ENCODE assay signal across 14 cellular contexts in genomic region chr7:50310361-50310760, GRCh38. TPM values are rescaled to one million over a fixed set of nuclear protein-coding genes. Genes with fewer than 3 reads are reported as not detected.
A peak's percentile ranks its signal among the peaks of the same experiment; 100 is the strongest.
DNase-seq lines count a peak whose midpoint lies in the region; FAIRE-seq and TF ChIP-seq lines count a peak whose summit lies in the region.
"Had no signal": no experiment of that assay in that cellular context is flagged by ENCODE, and none has a peak within 500 bp of the region (broad histone marks: within the 10 kb centered on the region; RNA-seq: fewer than 3 reads in every experiment).

No MANE protein-coding gene starts in this region.

- H3K36me3 ChIP-seq in BLaER1 (peaks cover 12% of the 10 kb centered on the region), SU-DHL-6 (ENCODE audit: low read length) (peaks cover 3% of the 10 kb centered on the region; the same call in 1 of the 2 replicates)
- H3K36me3 ChIP-seq: MG63 had no signal

- DNase-seq in GM18507 (ENCODE audit: extremely low spot score, insufficient read length, low read depth): no peak
- DNase-seq in germinal center (ENCODE audit: low spot score): peak; percentile 21
- no peak for DNase-seq in GM10266 (ENCODE audit: extremely low spot score)
- no peak for DNase-seq in middle frontal gyrus (ENCODE audit: extremely low spot score, low spot score)
- DNase-seq in HFFc6: no peak
- no peak for DNase-seq in GF-D8 (lab: John Stamatoyannopoulos, UW)
- DNase-seq: C1 segment of cervical spinal cord, hypothalamus, MG63, NCI-H510A had no signal

- H3K9me3 ChIP-seq in BLaER1: no peaks in the 10 kb centered on the region
- no peaks in the 10 kb centered on the region for H3K9me3 ChIP-seq in SU-DHL-6 (ENCODE audit: insufficient read depth, low read length)
- H3K9me3 ChIP-seq: MG63 had no signal

- no peaks in the 10 kb centered on the region for H3K36me3 Mint-ChIP-seq in HFFc6 (ENCODE audit: low read depth)

- H3K9me3 Mint-ChIP-seq in HFFc6: no peaks in the 10 kb centered on the region

- no peak overlapping the region for H2AFZ ChIP-seq in SU-DHL-6 (ENCODE audit: low read depth, low read length, severe bottlenecking)

- H3K4me3 ChIP-seq in BLaER1 (peak overlapping the region; percentile 91), SU-DHL-6 (ENCODE audit: insufficient read depth, low read length, poor library complexity, severe bottlenecking) (peak overlapping the region; percentile 81)
- H3K4me3 ChIP-seq: MG63, SK-N-MC had no signal

- H3K9me2 ChIP-seq in SU-DHL-6 (replicated peaks; ENCODE audit: insufficient read depth, low read length): no peaks in the 10 kb centered on the region

- FAIRE-seq in GM18507 (lab: Jason Lieb, UNC): peak; percentile 73

- H3K4me2 ChIP-seq in BLaER1: peak overlapping the region; percentile 88
- H3K4me2 ChIP-seq in SU-DHL-6 (ENCODE audit: low read depth, low read length, poor library complexity, severe bottlenecking): peak overlapping the region; percentile 91

- peaks cover 64% of the 10 kb centered on the region for H3K4me1 ChIP-seq in BLaER1

- H3K4me1 Mint-ChIP-seq in HFFc6 (ENCODE audit: low read depth): no peaks in the 10 kb centered on the region

- H3K27me3 ChIP-seq in BLaER1 (no peaks in the 10 kb centered on the region), SU-DHL-6 (ENCODE audit: low read length) (no peaks in the 10 kb centered on the region)

- peaks cover 7% of the 10 kb centered on the region; the same call in 1 of the 2 replicates for H3K27me3 Mint-ChIP-seq in HFFc6 (ENCODE audit: insufficient read depth)

- H3F3A ChIP-seq in SU-DHL-6 (ENCODE audit: insufficient read depth): peaks cover 83% of the 10 kb centered on the region

- H3K79me2 ChIP-seq in SU-DHL-6 (ENCODE audit: insufficient read depth, low read length): peaks cover 100% of the 10 kb centered on the region

- no peak overlapping the region for H3K27ac Mint-ChIP-seq in HFFc6

- H3K4me3 Mint-ChIP-seq in HFFc6: no peak overlapping the region

- H3K9ac ChIP-seq in BLaER1: peak overlapping the region; percentile 91
- H3K9ac ChIP-seq in SU-DHL-6 (ENCODE audit: low read length): peak overlapping the region; percentile 72

- peaks cover 51% of the 10 kb centered on the region for H4K20me1 ChIP-seq in BLaER1
- H4K20me1 ChIP-seq in SU-DHL-6 (ENCODE audit: low read depth, low read length): no peaks in the 10 kb centered on the region

- H3K27ac ChIP-seq in BLaER1: peak overlapping the region; percentile 92
- H3K27ac ChIP-seq in SU-DHL-6 (ENCODE audit: low read depth, low read length): peak overlapping the region; percentile 93
- H3K27ac ChIP-seq: SK-N-MC had no signal

- TF ChIP-seq CTCF in SU-DHL-6 (IDR thresholded peaks at IDR 0.05; ENCODE audit: insufficient read depth, low read length, poor library complexity, severe bottlenecking) (no peak), GM10266 (IDR thresholded peaks at IDR 0.05; ENCODE audit: control insufficient read depth, insufficient read depth, low read depth, missing control alignments) (no peak), HFFc6 (IDR thresholded peaks at IDR 0.05) (no peak)

RNA-seq across cellular contexts. Expression of gene IKZF1, which starts 5.8 kb away (rescaled TPM):
- total RNA-seq in HFFc6 (2021; fragmentation: NEBNext Ultra II Directional; extraction: Animal tissue kit (Norgen Biotek cat#: 25700)): not detected
- total RNA-seq: renal cortical epithelial cell had no signal
